9 cellular contexts compared by ENCODE assay signal in the genomic region with DNA sequence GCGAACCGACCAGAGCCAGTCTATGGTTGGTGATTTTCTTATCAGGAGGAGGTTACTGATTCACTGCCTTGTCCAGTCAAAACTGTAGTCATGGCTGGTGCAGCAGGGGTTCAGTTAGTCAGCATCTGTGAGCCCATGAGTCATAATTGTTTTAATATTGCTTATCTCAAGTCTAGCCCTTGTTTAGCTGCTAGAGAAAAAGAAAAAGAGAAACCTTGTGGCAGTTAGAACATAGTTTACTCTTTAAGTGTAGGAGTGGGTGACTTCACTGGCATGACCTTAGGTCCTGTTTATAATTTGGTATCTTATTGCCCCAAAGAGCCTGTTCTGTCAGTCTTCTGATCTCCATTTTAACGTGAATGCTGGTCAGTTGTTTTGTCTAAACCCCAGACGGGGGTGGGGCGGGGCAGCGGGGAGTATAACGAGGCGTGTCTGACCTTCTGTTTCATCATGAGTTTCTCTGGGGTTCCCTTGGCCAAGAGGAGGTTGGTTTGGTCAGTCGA.
A peak's percentile ranks its signal among the peaks of the same experiment; 100 is the strongest.
DNase-seq lines count a peak whose midpoint lies in the region; ATAC-seq and TF ChIP-seq lines count a peak whose summit lies in the region.
"Had no signal": no experiment of that assay in that cellular context is flagged by ENCODE, and none has a peak within 500 bp of the region (broad histone marks: within the 10 kb centered on the region; RNA-seq: fewer than 3 reads in every experiment).

No MANE protein-coding gene starts in this region.

- POLR2A ChIA-PET in SK-N-SH (lab: Yijun Ruan, JAX): no interaction called here

- intact Hi-C loops in adrenal gland (cut with DNase I): no loop called here

- H4K20me1 ChIP-seq in SK-N-SH (ENCODE audit: insufficient read depth): no peaks in the 10 kb centered on the region

- no peaks in the 10 kb centered on the region for H3K9me2 ChIP-seq in SK-N-SH

- peak overlapping the region; percentile 50 for H3K4me3 Mint-ChIP-seq in natural killer cell treated with Interleukin-12 subunit alpha and Interleukin-12 subunit beta and Interleukin-15 and Interleukin-18, amount 100 ng/mL, for 72 hours
- H3K4me3 Mint-ChIP-seq in progenitor cell of endocrine pancreas (ENCODE audit: low read depth): no peak overlapping the region
- no peak overlapping the region for H3K4me3 Mint-ChIP-seq in mesothelial cell of epicardium
- H3K4me3 Mint-ChIP-seq: central memory CD8-positive, alpha-beta T cell had no signal

- 68% methylated on average over 9 of the region's 9 CpGs for WGBS in SK-N-SH (ENCODE audit: low lambda C conversion rate)
- WGBS in adrenal gland, 4 donors: 52 to 63% (median 59%) methylated on average over 9 of the region's 9 CpGs

- H3K79me2 ChIP-seq in SK-N-SH (ENCODE audit: insufficient read depth): no peaks in the 10 kb centered on the region

- peaks cover 0 to 6% of the 10 kb centered on the region in 2 donors for H3K27me3 Mint-ChIP-seq in natural killer cell treated with Interleukin-12 subunit alpha and Interleukin-12 subunit beta and Interleukin-15 and Interleukin-18, amount 100 ng/mL, for 72 hours
- no peaks in the 10 kb centered on the region for H3K27me3 Mint-ChIP-seq in progenitor cell of endocrine pancreas
- no peaks in the 10 kb centered on the region for H3K27me3 Mint-ChIP-seq in mesothelial cell of epicardium (ENCODE audit: low read depth)

- H3F3A ChIP-seq in SK-N-SH (replicated peaks; ENCODE audit: insufficient read depth): peaks cover 9% of the 10 kb centered on the region

- H2AFZ ChIP-seq in SK-N-SH (ENCODE audit: low read depth): no peak overlapping the region

- no peak overlapping the region for H3K4me2 ChIP-seq in SK-N-SH

- H3K36me3 ChIP-seq in SK-N-SH (replicated peaks in 1 of 2; ENCODE audit: control insufficient read depth in 1 of 2, insufficient read depth in 2 of 2, low read length in 1 of 2): no peaks in the 10 kb centered on the region
- no peaks in the 10 kb centered on the region for H3K36me3 ChIP-seq in adrenal gland (replicated peaks in 1 of 2)

- H3K27me3 ChIP-seq in SK-N-SH (ENCODE audit: insufficient read depth): no peaks in the 10 kb centered on the region
- H3K27me3 ChIP-seq in adrenal gland: no peaks in the 10 kb centered on the region

- no peaks in the 10 kb centered on the region for H3K9me3 ChIP-seq in SK-N-SH
- H3K9me3 ChIP-seq in adrenal gland (replicated peaks in 1 of 3): no peaks in the 10 kb centered on the region

- H3K27ac Mint-ChIP-seq in natural killer cell treated with Interleukin-12 subunit alpha and Interleukin-12 subunit beta and Interleukin-15 and Interleukin-18, amount 100 ng/mL, for 72 hours: no peak overlapping the region
- H3K27ac Mint-ChIP-seq in progenitor cell of endocrine pancreas: no peak overlapping the region
- H3K27ac Mint-ChIP-seq in mesothelial cell of epicardium: no peak overlapping the region

- no peak for TF ChIP-seq RAD21 in SK-N-SH (IDR thresholded peaks at IDR 0.05; ENCODE audit: low read length)

- CTCF ChIA-PET in SK-N-SH (lab: Yijun Ruan, JAX): no interaction called here

- TF ChIP-seq POLR2A in adrenal gland (IDR thresholded peaks at IDR 0.05): peak in 1 of 2 donors; percentile 10

- DNase-seq in SK-N-SH: no peak
- peak in 5 of 7 donors; percentile 51 to 74 (median 62) for DNase-seq in adrenal gland
- no peak for DNase-seq in natural killer cell treated with Interleukin-12 subunit alpha and Interleukin-12 subunit beta and Interleukin-15 and Interleukin-18, amount 100 ng/mL, for 72 hours (ENCODE audit: low spot score)
- DNase-seq in progenitor cell of endocrine pancreas (ENCODE audit: low spot score, unreplicated experiment): no peak
- DNase-seq in NCI-H69 (lab: John Stamatoyannopoulos, UW): no peak
- DNase-seq in mesothelial cell of epicardium (ENCODE audit: low spot score in 2 of 2, unreplicated experiment in 2 of 2): no peak

- H3K27ac ChIP-seq in SK-N-SH (ENCODE audit: low read depth in 2 of 2, low read length in 1 of 2): peak overlapping the region in 1 of 2 experiments; percentile 22; a peak in 1 of 4 replicates
- peak overlapping the region in 4 of 5 donors; percentile 23 to 69 (median 50) for H3K27ac ChIP-seq in adrenal gland

- no peaks in the 10 kb centered on the region for H3K9me3 Mint-ChIP-seq in natural killer cell treated with Interleukin-12 subunit alpha and Interleukin-12 subunit beta and Interleukin-15 and Interleukin-18, amount 100 ng/mL, for 72 hours
- H3K9me3 Mint-ChIP-seq in progenitor cell of endocrine pancreas (ENCODE audit: low read depth) (no peaks in the 10 kb centered on the region), mesothelial cell of epicardium (no peaks in the 10 kb centered on the region)
- H3K9me3 Mint-ChIP-seq: central memory CD8-positive, alpha-beta T cell had no signal

- TF ChIP-seq CTCF in SK-N-SH (IDR thresholded peaks at IDR 0.05): no peak
- no peak for TF ChIP-seq CTCF in adrenal gland (IDR thresholded peaks at IDR 0.05)
- TF ChIP-seq CTCF in progenitor cell of endocrine pancreas (IDR thresholded peaks at IDR 0.05; ENCODE audit: unreplicated experiment): no peak
- TF ChIP-seq CTCF in mesothelial cell of epicardium (IDR thresholded peaks at IDR 0.05; ENCODE audit: unreplicated experiment): no peak

- ATAC-seq in SK-N-SH treated with all-trans-retinoic acid at 6 μM for 48 hours: no peak
- ATAC-seq in HG02981 (IDR thresholded peaks at IDR 0.05; ENCODE audit: unreplicated experiment): peak; percentile 76
- peak; percentile 79 to 91 for ATAC-seq in natural killer cell treated with Interleukin-12 subunit alpha and Interleukin-12 subunit beta and Interleukin-15 and Interleukin-18, amount 100 ng/mL, for 72 hours

- TF ChIP-seq EP300 in SK-N-SH (IDR thresholded peaks at IDR 0.05; ENCODE audit: borderline replicate concordance in 1 of 2, low read depth in 1 of 2, low read length in 1 of 2): no peak

- no peaks in the 10 kb centered on the region for H3K36me3 Mint-ChIP-seq in natural killer cell treated with Interleukin-12 subunit alpha and Interleukin-12 subunit beta and Interleukin-15 and Interleukin-18, amount 100 ng/mL, for 72 hours
- no peaks in the 10 kb centered on the region for H3K36me3 Mint-ChIP-seq in progenitor cell of endocrine pancreas (ENCODE audit: insufficient read depth)
- no peaks in the 10 kb centered on the region for H3K36me3 Mint-ChIP-seq in mesothelial cell of epicardium

- H3K4me3 ChIP-seq in SK-N-SH (ENCODE audit: low read depth in 2 of 2, low read length in 1 of 2) (no peak overlapping the region), adrenal gland (peak overlapping the region in 1 of 4 donors; percentile 29)

- 0 out of 4 replicates have a peak, but pooled peaks cover 0 to 9% of the 10 kb centered on the region in 2 experiments for H3K4me1 ChIP-seq in SK-N-SH (ENCODE audit: control insufficient read depth in 1 of 2, insufficient read depth in 2 of 2, low read depth in 1 of 2, low read length in 1 of 2)
- no peaks in the 10 kb centered on the region for H3K4me1 ChIP-seq in adrenal gland (replicated peaks in 1 of 2)

- H3K9ac ChIP-seq in SK-N-SH: no peak overlapping the region

- H3K4me1 Mint-ChIP-seq in natural killer cell treated with Interleukin-12 subunit alpha and Interleukin-12 subunit beta and Interleukin-15 and Interleukin-18, amount 100 ng/mL, for 72 hours (ENCODE audit: low read depth in 2 of 2): peaks cover 4 to 6% of the 10 kb centered on the region in 2 donors
- H3K4me1 Mint-ChIP-seq in progenitor cell of endocrine pancreas (ENCODE audit: low read depth) (peaks cover 1% of the 10 kb centered on the region), mesothelial cell of epicardium (peaks cover 27% of the 10 kb centered on the region)
- H3K4me1 Mint-ChIP-seq: central memory CD8-positive, alpha-beta T cell had no signal

TF ChIP-seq in SK-N-SH, 30 proteins besides CTCF, POLR2A, EP300 and RAD21:
- peak; percentile 41; the same call in 1 of the 2 replicates for TF ChIP-seq FOSL2 (IDR thresholded peaks at IDR 0.05; ENCODE audit: borderline replicate concordance, low read depth)
- TF ChIP-seq TCF12 (IDR thresholded peaks at IDR 0.05): peak; percentile 36
- peak; percentile 46; the same call in 1 of the 2 replicates for TF ChIP-seq JUND (IDR thresholded peaks at IDR 0.05)
- TF ChIP-seq FOXM1 (IDR thresholded peaks at IDR 0.05; ENCODE audit: low read depth): no peak

TF ChIP-seq in SK-N-SH treated with all-trans-retinoic acid at 6 μM for 48 hours, 23 proteins besides CTCF, POLR2A, EP300 and RAD21:
- no peak for TF ChIP-seq GLIS3 (CRISPR knock-in tag; IDR thresholded peaks at IDR 0.05)
- TF ChIP-seq, protein P1, sequence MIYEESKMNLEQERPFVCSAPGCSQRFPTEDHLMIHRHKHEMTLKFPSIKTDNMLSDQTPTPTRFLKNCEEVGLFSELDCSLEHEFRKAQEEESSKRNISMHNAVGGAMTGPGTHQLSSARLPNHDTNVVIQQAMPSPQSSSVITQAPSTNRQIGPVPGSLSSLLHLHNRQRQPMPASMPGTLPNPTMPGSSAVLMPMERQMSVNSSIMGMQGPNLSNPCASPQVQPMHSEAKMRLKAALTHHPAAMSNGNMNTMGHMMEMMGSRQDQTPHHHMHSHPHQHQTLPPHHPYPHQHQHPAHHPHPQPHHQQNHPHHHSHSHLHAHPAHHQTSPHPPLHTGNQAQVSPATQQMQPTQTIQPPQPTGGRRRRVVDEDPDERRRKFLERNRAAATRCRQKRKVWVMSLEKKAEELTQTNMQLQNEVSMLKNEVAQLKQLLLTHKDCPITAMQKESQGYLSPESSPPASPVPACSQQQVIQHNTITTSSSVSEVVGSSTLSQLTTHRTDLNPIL (CRISPR knock-in tag; IDR thresholded peaks at IDR 0.05; ENCODE audit: low read depth): no peak

Comparison
In these comparisons a context has a peak if more than half of its experiments do, and no peak if none do; other contexts are left out.
1. DNase-seq: peak in adrenal gland (5 of 7); none in SK-N-SH (single experiment), natural killer cell treated with Interleukin-12 subunit alpha and Interleukin-12 subunit beta and Interleukin-15 and Interleukin-18, amount 100 ng/mL, for 72 hours (single experiment), progenitor cell of endocrine pancreas (single experiment), NCI-H69 (single experiment) and mesothelial cell of epicardium (0 of 2).